8 cellular contexts compared by ENCODE assay signal in the genomic region with DNA sequence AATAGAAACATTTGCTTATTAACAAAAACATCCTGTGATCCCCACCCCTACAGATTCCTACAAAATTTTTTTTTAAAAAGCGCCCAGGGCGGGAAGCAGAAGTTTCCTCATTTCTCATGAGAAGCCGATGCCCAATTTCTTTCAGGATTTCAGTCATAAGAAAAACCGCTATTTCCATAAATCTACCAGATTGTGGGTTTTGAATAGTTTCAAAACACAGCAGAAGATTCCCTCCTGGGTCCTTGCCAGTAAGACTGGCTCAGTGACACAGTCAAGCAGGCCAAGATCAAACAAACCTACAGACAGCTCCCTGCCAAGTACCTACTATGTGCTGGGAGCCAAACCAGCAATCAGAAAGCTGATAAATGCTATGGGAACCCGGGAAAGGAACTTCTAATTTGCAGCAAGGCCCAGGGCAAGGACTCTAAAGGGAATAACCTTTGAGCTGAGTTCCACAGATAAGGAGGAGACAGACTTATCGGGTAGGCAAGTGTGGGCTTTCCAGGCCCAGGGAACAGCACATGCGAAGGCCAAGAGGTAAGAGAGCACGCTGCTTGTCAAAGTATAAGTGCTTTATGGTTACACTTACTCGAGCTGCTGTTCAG.
DNase-seq lines count a peak whose midpoint lies in the region; ATAC-seq and TF ChIP-seq lines count a peak whose summit lies in the region.
"Had no signal": no experiment of that assay in that cellular context is flagged by ENCODE, and none has a peak within 500 bp of the region (broad histone marks: within the 10 kb centered on the region; RNA-seq: fewer than 3 reads in every experiment).

No MANE protein-coding gene starts in this region.

- ATAC-seq in GM18505 (IDR thresholded peaks at IDR 0.05; ENCODE audit: unreplicated experiment), result peak; percentile 13
- peak; percentile 1 for ATAC-seq in HG03520 (IDR thresholded peaks at IDR 0.05; ENCODE audit: unreplicated experiment)
- ATAC-seq in activated naive CD8-positive, alpha-beta T cell treated with anti-CD3 and anti-CD28 coated beads, Interleukin-2, amount 10 ng/mL, durations not matched to agents 7 days and 5 days (ENCODE audit: low read depth), result no peak
- no peak for ATAC-seq in GM18520 (IDR thresholded peaks at IDR 0.05; ENCODE audit: unreplicated experiment)

- H3K4me1 Mint-ChIP-seq in activated naive CD8-positive, alpha-beta T cell treated with anti-CD3 and anti-CD28 coated beads, Interleukin-2, amount 10 ng/mL, durations not matched to agents 7 days and 5 days, result peaks cover 65% of the 10 kb centered on the region
- peaks cover 61% of the 10 kb centered on the region for H3K4me1 Mint-ChIP-seq in neural crest cell

- peak overlapping the region; percentile 85 for H3K4me3 Mint-ChIP-seq in activated naive CD8-positive, alpha-beta T cell treated with anti-CD3 and anti-CD28 coated beads, Interleukin-2, amount 10 ng/mL, durations not matched to agents 7 days and 5 days
- no peak overlapping the region for H3K4me3 Mint-ChIP-seq in neural crest cell

- no peak for TF ChIP-seq POLR2A in GM18505 (IDR thresholded peaks at IDR 0.05; ENCODE audit: borderline replicate concordance, extremely low read depth, insufficient read depth, insufficient read length)

- TF ChIP-seq CTCF in neural crest cell (conservative IDR thresholded peaks at IDR 0.05), result no peak

- H3K27ac Mint-ChIP-seq in activated naive CD8-positive, alpha-beta T cell treated with anti-CD3 and anti-CD28 coated beads, Interleukin-2, amount 10 ng/mL, durations not matched to agents 7 days and 5 days, result peak overlapping the region; percentile 96
- H3K27ac Mint-ChIP-seq in neural crest cell (ENCODE audit: unreplicated experiment), result peak overlapping the region; percentile 22

- DNase-seq in activated naive CD8-positive, alpha-beta T cell treated with anti-CD3 and anti-CD28 coated beads, Interleukin-2, amount 10 ng/mL, durations not matched to agents 7 days and 5 days, result no peak
- no peak for DNase-seq in neural crest cell (ENCODE audit: low read depth, low spot score)
- DNase-seq in iPS-NIHi11 (ENCODE audit: low spot score), result no peak
- no peak for DNase-seq in activated effector memory CD4-positive, alpha-beta T cell treated with anti-CD3 and anti-CD28 coated beads, Interleukin-2, amount 50 U/mL, for 16 hours
- DNase-seq: NCI-H1694 treated with DMSO at 0.1 percent for 48 hours had no signal

- H3K36me3 Mint-ChIP-seq in activated naive CD8-positive, alpha-beta T cell treated with anti-CD3 and anti-CD28 coated beads, Interleukin-2, amount 10 ng/mL, durations not matched to agents 7 days and 5 days, result peaks cover 27% of the 10 kb centered on the region
- no peaks in the 10 kb centered on the region for H3K36me3 Mint-ChIP-seq in neural crest cell (ENCODE audit: low read depth)

- no peaks in the 10 kb centered on the region for H3K27me3 Mint-ChIP-seq in activated naive CD8-positive, alpha-beta T cell treated with anti-CD3 and anti-CD28 coated beads, Interleukin-2, amount 10 ng/mL, durations not matched to agents 7 days and 5 days
- H3K27me3 Mint-ChIP-seq in neural crest cell (ENCODE audit: low read depth), result no peaks in the 10 kb centered on the region

- H3K9me3 Mint-ChIP-seq in activated naive CD8-positive, alpha-beta T cell treated with anti-CD3 and anti-CD28 coated beads, Interleukin-2, amount 10 ng/mL, durations not matched to agents 7 days and 5 days, result no peaks in the 10 kb centered on the region
- H3K9me3 Mint-ChIP-seq in neural crest cell, result no peaks in the 10 kb centered on the region

- POLR2A ChIA-PET in activated naive CD8-positive, alpha-beta T cell treated with anti-CD3 and anti-CD28 coated beads, Interleukin-2, amount 10 ng/mL, durations not matched to agents 7 days and 5 days (lab: Charles Lee), result interaction anchor here (0.5 to 11.2 kb wide), 6 partner anchors 9 to 66 kb away, joined by 3 to 114 read pairs (median 13); a partner anchor contains a TSS

Comparison
In these comparisons a context has a peak if more than half of its experiments do, and no peak if none do; other contexts are left out.
1. ATAC-seq: peak in GM18505 (single experiment) and HG03520 (single experiment); none in activated naive CD8-positive, alpha-beta T cell treated with anti-CD3 and anti-CD28 coated beads, Interleukin-2, amount 10 ng/mL, durations not matched to agents 7 days and 5 days (single experiment) and GM18520 (single experiment).